In the genomic region with DNA sequence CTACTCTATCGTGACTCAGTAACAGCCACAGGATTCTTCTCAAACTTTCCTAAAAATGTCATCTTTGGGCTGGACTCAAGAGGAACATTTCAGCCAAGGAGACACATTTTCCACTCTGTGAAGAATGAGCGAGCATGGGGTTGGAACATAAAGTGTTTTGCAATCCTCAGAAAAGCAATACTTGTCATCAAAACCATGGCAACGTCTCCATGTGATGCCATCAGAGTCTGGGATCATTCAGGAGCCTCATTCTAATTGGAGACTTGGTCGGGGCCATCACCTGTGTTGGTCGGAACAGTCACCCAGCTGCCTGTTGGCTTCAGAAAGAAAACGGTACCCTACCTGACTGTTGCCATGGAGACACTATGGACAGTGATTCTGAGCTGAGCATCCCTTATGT, we compare ENCODE assay signal across 17 cellular contexts. TPM values are rescaled to one million over a fixed set of nuclear protein-coding genes. Genes with fewer than 3 reads are reported as not detected.
DNase-seq lines count a peak whose midpoint lies in the region; ATAC-seq, FAIRE-seq and TF ChIP-seq lines count a peak whose summit lies in the region.
"Had no signal": no experiment of that assay in that cellular context is flagged by ENCODE, and none has a peak within 500 bp of the region (broad histone marks: within the 10 kb centered on the region; RNA-seq: fewer than 3 reads in every experiment).

No MANE protein-coding gene starts in this region.

- peak overlapping the region; percentile 86 for H3K27ac Mint-ChIP-seq in HFFc6
- H3K27ac Mint-ChIP-seq in activated T-helper 17 cell treated with anti-CD3 and anti-CD28 coated beads, Interleukin-2, amount 50 U/mL, for 72 hours: no peak overlapping the region
- no peak overlapping the region for H3K27ac Mint-ChIP-seq in T-helper 17 cell
- H3K27ac Mint-ChIP-seq: activated CD4-positive, alpha-beta T cell treated with anti-CD3 and anti-CD28 coated beads, Interleukin-2, amount 10 ng/mL, durations not matched to agents 7 days and 5 days; activated T-cell treated with anti-CD3 and anti-CD28 coated beads, Interleukin-2, amount 50 U/mL, for 24 hours; CD4-positive, alpha-beta memory T cell; IgD-negative memory B cell had no signal

- H3K4me1 Mint-ChIP-seq in HFFc6 (ENCODE audit: low read depth) (peaks cover 21% of the 10 kb centered on the region), T-helper 17 cell (no peaks in the 10 kb centered on the region)
- no peaks in the 10 kb centered on the region for H3K4me1 Mint-ChIP-seq in activated T-helper 17 cell treated with anti-CD3 and anti-CD28 coated beads, Interleukin-2, amount 50 U/mL, for 72 hours
- H3K4me1 Mint-ChIP-seq: activated CD4-positive, alpha-beta T cell treated with anti-CD3 and anti-CD28 coated beads, Interleukin-2, amount 10 ng/mL, durations not matched to agents 7 days and 5 days; CD4-positive, alpha-beta memory T cell; IgD-negative memory B cell had no signal

- no peaks in the 10 kb centered on the region for H3K9me3 Mint-ChIP-seq in HFFc6
- peaks cover 8% of the 10 kb centered on the region for H3K9me3 Mint-ChIP-seq in activated T-helper 17 cell treated with anti-CD3 and anti-CD28 coated beads, Interleukin-2, amount 50 U/mL, for 72 hours

- DNase-seq in HFFc6 (peak; percentile 73), dedifferentiated amniotic fluid mesenchymal stem cell (ENCODE audit: extremely low spot score) (peak; percentile 57), lower lobe of right lung (no peak), tibial artery (peak; percentile 75 to 85), H54 (ENCODE audit: insufficient read length, low spot score) (no peak), T-helper 17 cell (no peak)
- DNase-seq: activated CD4-positive, alpha-beta T cell treated with anti-CD3 and anti-CD28 coated beads, Interleukin-2, amount 10 ng/mL, durations not matched to agents 7 days and 5 days; activated T-cell treated with anti-CD3 and anti-CD28 coated beads, Interleukin-2, amount 50 U/mL, for 24 hours; CD4-positive, alpha-beta memory T cell; EL; foreskin melanocyte; midbrain; NCI-H1105; NCI-H226; pancreas had no signal

- intact Hi-C loops in lower lobe of right lung (cut with DNase I) (no loop called here), tibial artery (cut with DNase I; ENCODE audit: low total_unique reads) (no loop called here)

- no peak overlapping the region; the same call in 1 of the 2 replicates for H3K4me3 Mint-ChIP-seq in HFFc6
- H3K4me3 Mint-ChIP-seq in activated T-helper 17 cell treated with anti-CD3 and anti-CD28 coated beads, Interleukin-2, amount 50 U/mL, for 72 hours: no peak overlapping the region
- H3K4me3 Mint-ChIP-seq in T-helper 17 cell: no peak overlapping the region
- H3K4me3 Mint-ChIP-seq: activated CD4-positive, alpha-beta T cell treated with anti-CD3 and anti-CD28 coated beads, Interleukin-2, amount 10 ng/mL, durations not matched to agents 7 days and 5 days; activated T-cell treated with anti-CD3 and anti-CD28 coated beads, Interleukin-2, amount 50 U/mL, for 24 hours; IgD-negative memory B cell had no signal

- no peaks in the 10 kb centered on the region for H3K27me3 ChIP-seq in lower lobe of right lung (ENCODE audit: low read depth)
- no peaks in the 10 kb centered on the region for H3K27me3 ChIP-seq in tibial artery
- H3K27me3 ChIP-seq: pancreas had no signal

- peak; percentile 29 to 32 for ATAC-seq in lower lobe of right lung
- no peak for ATAC-seq in activated T-helper 17 cell treated with anti-CD3 and anti-CD28 coated beads, Interleukin-2, amount 50 U/mL, for 72 hours (replicated peaks)
- no peak for ATAC-seq in T-helper 17 cell

- H3K27ac ChIP-seq in lower lobe of right lung (peak overlapping the region; percentile 8), tibial artery (peak overlapping the region; percentile 87 to 92)
- H3K27ac ChIP-seq: pancreas had no signal

- H3K4me3 ChIP-seq in lower lobe of right lung (no peak overlapping the region), tibial artery (peak overlapping the region; percentile 25 to 38)
- H3K4me3 ChIP-seq: pancreas had no signal

- H3K27me3 Mint-ChIP-seq in HFFc6 (ENCODE audit: insufficient read depth) (peaks cover 4% of the 10 kb centered on the region), T-helper 17 cell (no peaks in the 10 kb centered on the region)
- H3K27me3 Mint-ChIP-seq in activated T-helper 17 cell treated with anti-CD3 and anti-CD28 coated beads, Interleukin-2, amount 50 U/mL, for 72 hours: no peaks in the 10 kb centered on the region
- H3K27me3 Mint-ChIP-seq: activated CD4-positive, alpha-beta T cell treated with anti-CD3 and anti-CD28 coated beads, Interleukin-2, amount 10 ng/mL, durations not matched to agents 7 days and 5 days; activated T-cell treated with anti-CD3 and anti-CD28 coated beads, Interleukin-2, amount 50 U/mL, for 24 hours; CD4-positive, alpha-beta memory T cell; IgD-negative memory B cell had no signal

- FAIRE-seq in H54 (lab: Jason Lieb, UNC): no peak
- FAIRE-seq: pancreas had no signal

- H3K9me3 ChIP-seq in lower lobe of right lung (no peaks in the 10 kb centered on the region), tibial artery (no peaks in the 10 kb centered on the region), T-helper 17 cell (ENCODE audit: control insufficient read depth, low read length, poor library complexity, severe bottlenecking) (no peaks in the 10 kb centered on the region)
- H3K9me3 ChIP-seq: pancreas had no signal

- TF ChIP-seq POLR2A in H54 (IDR thresholded peaks at IDR 0.05; ENCODE audit: low read depth, low read length): no peak

- H3K36me3 Mint-ChIP-seq in HFFc6 (ENCODE audit: low read depth): no peaks in the 10 kb centered on the region
- no peaks in the 10 kb centered on the region for H3K36me3 Mint-ChIP-seq in activated T-helper 17 cell treated with anti-CD3 and anti-CD28 coated beads, Interleukin-2, amount 50 U/mL, for 72 hours (ENCODE audit: low read depth)
- H3K36me3 Mint-ChIP-seq in T-helper 17 cell (ENCODE audit: low read depth): no peaks in the 10 kb centered on the region
- H3K36me3 Mint-ChIP-seq: CD4-positive, alpha-beta memory T cell; IgD-negative memory B cell had no signal

- TF ChIP-seq CTCF in HFFc6 (IDR thresholded peaks at IDR 0.05): no peak
- TF ChIP-seq CTCF in lower lobe of right lung (IDR thresholded peaks at IDR 0.05): no peak
- no peak for TF ChIP-seq CTCF in tibial artery (IDR thresholded peaks at IDR 0.05)

- H3K4me1 ChIP-seq in lower lobe of right lung (no peaks in the 10 kb centered on the region), tibial artery (peaks cover 0 to 72% (median 7%) of the 10 kb centered on the region in 4 donors)
- H3K4me1 ChIP-seq: pancreas had no signal

- H3K36me3 ChIP-seq in lower lobe of right lung (no peaks in the 10 kb centered on the region), tibial artery (no peaks in the 10 kb centered on the region)
- H3K36me3 ChIP-seq: pancreas had no signal

RNA-seq across cellular contexts. Expression of a gene that starts 25.5 kb away (rescaled TPM):
- total RNA-seq in HFFc6 (2021; fragmentation: NEBNext Ultra II Directional; extraction: Animal tissue kit (Norgen Biotek cat#: 25700)): 1 to 10 TPM; 6.5 to 8.5 (median 7.1) TPM
- total RNA-seq in lower lobe of right lung: 3.6 TPM
- total RNA-seq in activated T-helper 17 cell treated with anti-CD3 and anti-CD28 coated beads, Interleukin-2, amount 50 U/mL, for 72 hours: not detected
- not detected for total RNA-seq in T-helper 17 cell
- total RNA-seq: activated CD4-positive, alpha-beta T cell treated with anti-CD3 and anti-CD28 coated beads, Interleukin-2, amount 10 ng/mL, durations not matched to agents 7 days and 5 days; CD4-positive, alpha-beta memory T cell had no signal

Comparison
In these comparisons a context has a peak if more than half of its experiments do, and no peak if none do; other contexts are left out.
1. DNase-seq: peak in HFFc6 (single experiment), dedifferentiated amniotic fluid mesenchymal stem cell (single experiment) and tibial artery (2 of 2); none in lower lobe of right lung (single experiment), H54 (single experiment) and T-helper 17 cell (0 of 3).
2. ATAC-seq: peak in lower lobe of right lung (2 of 2); none in activated T-helper 17 cell treated with anti-CD3 and anti-CD28 coated beads, Interleukin-2, amount 50 U/mL, for 72 hours (single experiment) and T-helper 17 cell (single experiment).